Comparison of ENCODE assay signal across 9 cellular contexts in genomic region chr1:78737241-78737640, GRCh38.
"Had no signal": no experiment of that assay in that cellular context is flagged by ENCODE, and none has a peak within 500 bp of the region (broad histone marks: within the 10 kb centered on the region; RNA-seq: fewer than 3 reads in every experiment).

No MANE protein-coding gene starts in this region.

- H3K4me2 ChIP-seq: GM23338 had no signal

- FAIRE-seq: H1, H54, HTR-8/SVneo, K562 had no signal

- H2AFZ ChIP-seq: GM23338 had no signal

- DNase-seq: H9, HCEC 1CT, IMR-90, KG1 had no signal

- H3K4me3 ChIP-seq: GM23338, K562 had no signal
